ENCODE assay signal across 2 cellular contexts in the genomic region with DNA sequence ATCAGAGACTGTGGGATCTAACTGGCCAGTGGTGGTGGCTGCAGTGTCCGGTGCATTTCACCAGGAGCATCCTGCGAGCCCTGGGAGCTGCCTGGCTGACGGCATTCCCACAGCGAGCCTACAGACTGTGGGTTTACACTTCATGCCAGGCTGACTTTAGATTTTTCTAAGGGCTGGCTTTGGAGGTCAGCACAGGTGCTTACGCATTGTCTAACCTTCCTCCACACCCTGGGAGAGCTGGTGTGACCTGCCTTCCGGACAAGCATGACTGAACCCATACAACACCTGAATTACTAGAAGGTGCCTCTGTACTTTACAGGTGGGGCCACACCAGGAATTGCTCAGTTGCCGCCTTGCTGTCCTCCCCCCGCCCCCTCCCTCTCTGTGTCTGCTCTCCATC.
A peak's percentile ranks its signal among the peaks of the same experiment; 100 is the strongest.
TF ChIP-seq lines count a peak whose summit lies in the region.

No MANE protein-coding gene starts in this region.

TF ChIP-seq in HepG2, 621 proteins besides CTCF, POLR2A, EP300 and RAD21:
- peak; percentile 1 for TF ChIP-seq RBM22 (optimal IDR thresholded peaks at IDR 0.05; ENCODE audit: low read length)
- no peak for TF ChIP-seq ZNF460 (CRISPR knock-in tag; IDR thresholded peaks at IDR 0.05; ENCODE audit: borderline replicate concordance)
TF ChIP-seq in HepG2: peak in this region for 1.

TF ChIP-seq in GM23338, 12 proteins besides CTCF, POLR2A, EP300 and RAD21:
- no peak for TF ChIP-seq POLR2AphosphoS5 (IDR thresholded peaks at IDR 0.05; ENCODE audit: low read depth)
- TF ChIP-seq EZH2phosphoT487 (IDR thresholded peaks at IDR 0.05; ENCODE audit: unreplicated experiment): no peak
- TF ChIP-seq EZH2 (IDR thresholded peaks at IDR 0.05; ENCODE audit: low read depth, unreplicated experiment): no peak
- TF ChIP-seq JUNB (IDR thresholded peaks at IDR 0.05; ENCODE audit: unreplicated experiment): no peak
